Comparison of ENCODE assay signal across 8 cellular contexts in genomic region chr6:35139924-35140524, GRCh38. TPM values are rescaled to one million over a fixed set of nuclear protein-coding genes. Genes with fewer than 3 reads are reported as not detected.
DNase-seq lines count a peak whose midpoint lies in the region; ATAC-seq lines count a peak whose summit lies in the region.

No MANE protein-coding gene starts in this region.

- H3K27ac ChIP-seq in SJSA1, result no peak overlapping the region

- peak overlapping the region; percentile 41 for H3K4me3 Mint-ChIP-seq in activated naive CD8-positive, alpha-beta T cell treated with anti-CD3 and anti-CD28 coated beads, Interleukin-2, amount 10 ng/mL, durations not matched to agents 7 days and 5 days

- H3K27me3 ChIP-seq in MG63 (no peaks in the 10 kb centered on the region), SJSA1 (replicated peaks) (no peaks in the 10 kb centered on the region)

- intact Hi-C loops in left cardiac atrium (cut with DNase I), result loop anchor here (1.0 to 10.0 kb wide), 5 partner anchors 65 to 265 kb away; no protein-coding TSS in a partner anchor

- POLR2A ChIA-PET in activated naive CD8-positive, alpha-beta T cell treated with anti-CD3 and anti-CD28 coated beads, Interleukin-2, amount 10 ng/mL, durations not matched to agents 7 days and 5 days (lab: Charles Lee), result interaction anchor here (0.5 kb wide), 1 partner anchor 698 kb away, joined by 3 read pairs; no protein-coding TSS in a partner anchor

- 0 out of 2 replicates have a peak, but pooled peaks cover 3% of the 10 kb centered on the region for H3K4me1 ChIP-seq in SJSA1 (replicated peaks)

- H3K9me3 ChIP-seq in MG63 (no peaks in the 10 kb centered on the region), SJSA1 (replicated peaks) (no peaks in the 10 kb centered on the region)

- ATAC-seq in activated naive CD8-positive, alpha-beta T cell treated with anti-CD3 and anti-CD28 coated beads, Interleukin-2, amount 10 ng/mL, durations not matched to agents 7 days and 5 days (ENCODE audit: low read depth), result peak; percentile 30
- ATAC-seq in left cardiac atrium (peak; percentile 50 to 64), HG02885 (IDR thresholded peaks at IDR 0.05; ENCODE audit: poor library complexity, unreplicated experiment) (no peak)

- DNase-seq in ELR (ENCODE audit: low read depth) (peak; percentile 79), MG63 (peak; percentile 68), SJSA1 (ENCODE audit: low read depth in 1 of 2, low spot score in 2 of 2) (peak; percentile 51), left cardiac atrium (peak; percentile 49), retina (peak; percentile 82), 8988T (no peak)
- peak; percentile 50 for DNase-seq in activated naive CD8-positive, alpha-beta T cell treated with anti-CD3 and anti-CD28 coated beads, Interleukin-2, amount 10 ng/mL, durations not matched to agents 7 days and 5 days

- H3K27ac Mint-ChIP-seq in activated naive CD8-positive, alpha-beta T cell treated with anti-CD3 and anti-CD28 coated beads, Interleukin-2, amount 10 ng/mL, durations not matched to agents 7 days and 5 days, result no peak overlapping the region

- H3K36me3 Mint-ChIP-seq in activated naive CD8-positive, alpha-beta T cell treated with anti-CD3 and anti-CD28 coated beads, Interleukin-2, amount 10 ng/mL, durations not matched to agents 7 days and 5 days, result no peaks in the 10 kb centered on the region

- H3K27me3 Mint-ChIP-seq in activated naive CD8-positive, alpha-beta T cell treated with anti-CD3 and anti-CD28 coated beads, Interleukin-2, amount 10 ng/mL, durations not matched to agents 7 days and 5 days, result peaks cover 26% of the 10 kb centered on the region

- H3K9me3 Mint-ChIP-seq in activated naive CD8-positive, alpha-beta T cell treated with anti-CD3 and anti-CD28 coated beads, Interleukin-2, amount 10 ng/mL, durations not matched to agents 7 days and 5 days, result no peaks in the 10 kb centered on the region

- no peak overlapping the region for H3K4me3 ChIP-seq in MG63
- no peak overlapping the region for H3K4me3 ChIP-seq in SJSA1

- H3K36me3 ChIP-seq in MG63 (no peaks in the 10 kb centered on the region), SJSA1 (no peaks in the 10 kb centered on the region)

- H3K4me1 Mint-ChIP-seq in activated naive CD8-positive, alpha-beta T cell treated with anti-CD3 and anti-CD28 coated beads, Interleukin-2, amount 10 ng/mL, durations not matched to agents 7 days and 5 days, result peaks cover 18% of the 10 kb centered on the region

RNA-seq across cellular contexts. Expression of gene TCP11, which starts 1.1 kb away (rescaled TPM):
- total RNA-seq in MG63 (2014; rRNA removed; shearing (Covaris generic); ENCODE audit: low replicate concordance), result 0.25 TPM in 1 of 2 replicates, not detected in the other
- 0.60 and 1.6 TPM in 2 replicates for total RNA-seq in SJSA1 (2014; rRNA removed; shearing (Covaris generic))
- total RNA-seq in activated naive CD8-positive, alpha-beta T cell treated with anti-CD3 and anti-CD28 coated beads, Interleukin-2, amount 10 ng/mL, durations not matched to agents 7 days and 5 days, result not detected
- not detected for total RNA-seq in left cardiac atrium
